8 cellular contexts compared by ENCODE assay signal in genomic region chr1:226649780-226650179, GRCh38.
DNase-seq lines count a peak whose midpoint lies in the region; ATAC-seq, FAIRE-seq and TF ChIP-seq lines count a peak whose summit lies in the region.

No MANE protein-coding gene starts in this region.

- H3K27ac ChIP-seq in OCI-LY1 (ENCODE audit: low read depth, low read length, poor library complexity, severe bottlenecking) (peak overlapping the region; percentile 56), endothelial cell of umbilical vein (ENCODE audit: insufficient read depth, low read depth, low read length) (no peak overlapping the region)

- H3K9me1 ChIP-seq in endothelial cell of umbilical vein (replicated peaks; ENCODE audit: control insufficient read depth, extremely low read depth, insufficient read depth, low read length): no peaks in the 10 kb centered on the region

- H3K9me3 ChIP-seq in OCI-LY1 (ENCODE audit: low read length): no peaks in the 10 kb centered on the region
- H3K9me3 ChIP-seq in endothelial cell of umbilical vein (replicated peaks; ENCODE audit: control insufficient read depth, insufficient read depth, low read length): no peaks in the 10 kb centered on the region

- peaks cover 23% of the 10 kb centered on the region for H3K4me1 ChIP-seq in OCI-LY1 (ENCODE audit: insufficient read depth, low read length, severe bottlenecking)
- peaks cover 12% of the 10 kb centered on the region for H3K4me1 ChIP-seq in endothelial cell of umbilical vein (ENCODE audit: control insufficient read depth, extremely low read depth, insufficient read depth, low read length)

- peaks cover 34% of the 10 kb centered on the region for H3K36me3 Mint-ChIP-seq in stimulated activated naive CD8-positive, alpha-beta T cell treated with anti-CD3 and anti-CD28 coated beads, Interleukin-15, Interleukin-2, amounts not matched to agents 100 ng/mL and 50 ng/mL, for 24 hours (ENCODE audit: low read depth)

- POLR2A ChIA-PET in endothelial cell of umbilical vein (lab: Charles Lee): interaction anchor here (0.7 kb wide), 1 partner anchor 13 kb away, joined by 3 read pairs; no protein-coding TSS in a partner anchor

- H4K20me1 ChIP-seq in OCI-LY1 (ENCODE audit: insufficient read depth, low read length) (no peaks in the 10 kb centered on the region), endothelial cell of umbilical vein (replicated peaks; ENCODE audit: control insufficient read depth, extremely low read depth, insufficient read depth, low read length) (no peaks in the 10 kb centered on the region)

- ATAC-seq in stimulated activated naive CD8-positive, alpha-beta T cell treated with anti-CD3 and anti-CD28 coated beads, Interleukin-15, Interleukin-2, amounts not matched to agents 100 U/mL and 50 U/mL, for 24 hours: no peak

- no peaks in the 10 kb centered on the region for H3K79me2 ChIP-seq in OCI-LY1 (ENCODE audit: insufficient read depth, low read length)
- H3K79me2 ChIP-seq in endothelial cell of umbilical vein (ENCODE audit: control insufficient read depth, insufficient read depth, low read length): no peaks in the 10 kb centered on the region

- no peak overlapping the region for H3K4me3 Mint-ChIP-seq in stimulated activated naive CD8-positive, alpha-beta T cell treated with anti-CD3 and anti-CD28 coated beads, Interleukin-15, Interleukin-2, amounts not matched to agents 100 ng/mL and 50 ng/mL, for 24 hours

- H3K36me3 ChIP-seq in OCI-LY1 (ENCODE audit: insufficient read depth, low read length): peaks cover 47% of the 10 kb centered on the region
- H3K36me3 ChIP-seq in endothelial cell of umbilical vein (ENCODE audit: control insufficient read depth in 2 of 2, extremely low read depth in 1 of 2, insufficient read depth in 2 of 2, low read length in 2 of 2): peaks cover 0 to 23% of the 10 kb centered on the region in 2 experiments

- intact Hi-C loops in endothelial cell of umbilical vein (cut with micrococcal nuclease): loop anchor here (1.0 kb wide), 3 partner anchors 15 to 179 kb away; no protein-coding TSS in a partner anchor

- FAIRE-seq in endothelial cell of umbilical vein (lab: Jason Lieb, UNC): no peak

- H3K27me3 Mint-ChIP-seq in stimulated activated naive CD8-positive, alpha-beta T cell treated with anti-CD3 and anti-CD28 coated beads, Interleukin-15, Interleukin-2, amounts not matched to agents 100 ng/mL and 50 ng/mL, for 24 hours: no peaks in the 10 kb centered on the region

- no peak overlapping the region for H2AFZ ChIP-seq in OCI-LY1 (ENCODE audit: low read length)
- no peak overlapping the region for H2AFZ ChIP-seq in endothelial cell of umbilical vein (ENCODE audit: low read depth, low read length)

- no peak for TF ChIP-seq POLR2A in endothelial cell of umbilical vein (IDR thresholded peaks at IDR 0.05; ENCODE audit: low read depth, low read length)

- peaks cover 14% of the 10 kb centered on the region; the same call in 1 of the 2 replicates for H3F3A ChIP-seq in OCI-LY1 (ENCODE audit: insufficient read depth, low read length)

- TF ChIP-seq CTCF in OCI-LY1 (IDR thresholded peaks at IDR 0.05; ENCODE audit: low read length): peak; percentile 42; the same call in 1 of the 2 replicates
- peak in 1 of 2 donors; percentile 38 for TF ChIP-seq CTCF in endothelial cell of umbilical vein (IDR thresholded peaks at IDR 0.05; ENCODE audit: extremely low read depth in 1 of 2, insufficient read depth in 1 of 2, low read depth in 1 of 2, low read length in 2 of 2)

- dilution Hi-C loops in endothelial cell of umbilical vein (cut with MboI; ENCODE audit: extremely low pct_ligation_motif_present, low sequenced_read_pairs): no loop called here

- no peak for DNase-seq in stimulated activated naive CD8-positive, alpha-beta T cell treated with anti-CD3 and anti-CD28 coated beads, Interleukin-15, Interleukin-2, amounts not matched to agents 100 U/mL and 50 U/mL, for 24 hours
- DNase-seq in endothelial cell of umbilical vein (ENCODE audit: low read depth, low spot score) (peak; percentile 68), GOT3 (lab: John Stamatoyannopoulos, UW) (no peak), NCI-H187 (lab: John Stamatoyannopoulos, UW) (no peak), NCI-H510A treated with DMSO at 0.1 percent for 48 hours (lab: John Stamatoyannopoulos, UW) (no peak), LoVo (ENCODE audit: low spot score) (no peak)

- CTCF ChIA-PET in endothelial cell of umbilical vein (lab: Charles Lee): interaction anchor here (1.1 to 3.5 kb wide), 8 partner anchors 11 to 797 kb away, joined by 4 to 31 read pairs (median 4); partner anchors contain the start of gene ITPKB

- H3K4me1 Mint-ChIP-seq in stimulated activated naive CD8-positive, alpha-beta T cell treated with anti-CD3 and anti-CD28 coated beads, Interleukin-15, Interleukin-2, amounts not matched to agents 100 ng/mL and 50 ng/mL, for 24 hours (ENCODE audit: low read depth): peaks cover 37% of the 10 kb centered on the region

- H3K9ac ChIP-seq in OCI-LY1 (ENCODE audit: low read length) (no peak overlapping the region; the same call in 1 of the 2 replicates), endothelial cell of umbilical vein (replicated peaks; ENCODE audit: extremely low read depth, insufficient read depth, low read length) (no peak overlapping the region)

- H3K4me3 ChIP-seq in OCI-LY1 (ENCODE audit: low read depth, low read length, poor library complexity, severe bottlenecking): no peak overlapping the region
- no peak overlapping the region for H3K4me3 ChIP-seq in endothelial cell of umbilical vein (replicated peaks in 1 of 3; ENCODE audit: insufficient read depth in 1 of 3, low read depth in 1 of 3, low read length in 3 of 3)

- peak overlapping the region; percentile 74 for H3K27ac Mint-ChIP-seq in stimulated activated naive CD8-positive, alpha-beta T cell treated with anti-CD3 and anti-CD28 coated beads, Interleukin-15, Interleukin-2, amounts not matched to agents 100 ng/mL and 50 ng/mL, for 24 hours

- H3K9me3 Mint-ChIP-seq in stimulated activated naive CD8-positive, alpha-beta T cell treated with anti-CD3 and anti-CD28 coated beads, Interleukin-15, Interleukin-2, amounts not matched to agents 100 ng/mL and 50 ng/mL, for 24 hours: no peaks in the 10 kb centered on the region

- H3K4me2 ChIP-seq in OCI-LY1 (ENCODE audit: low read length) (peak overlapping the region; percentile 13; the same call in 1 of the 2 replicates), endothelial cell of umbilical vein (ENCODE audit: insufficient read depth, low read length) (no peak overlapping the region)

- no TSS peak for BruUV-seq in endothelial cell of umbilical vein (replicated peaks; lab: Mats Ljungman, UMichigan)

- H3K9me2 ChIP-seq in OCI-LY1 (ENCODE audit: low read depth, low read length): no peaks in the 10 kb centered on the region

- H3K27me3 ChIP-seq in OCI-LY1 (ENCODE audit: insufficient read depth, low read length) (no peaks in the 10 kb centered on the region), endothelial cell of umbilical vein (ENCODE audit: control insufficient read depth in 2 of 2, insufficient read depth in 2 of 2, low read length in 2 of 2) (no peaks in the 10 kb centered on the region)

TF ChIP-seq in endothelial cell of umbilical vein, 7 proteins besides CTCF, POLR2A, EP300 and RAD21:
- TF ChIP-seq MAX (IDR thresholded peaks at IDR 0.05; ENCODE audit: insufficient read depth, insufficient read length): no peak
- no peak for TF ChIP-seq JUN (IDR thresholded peaks at IDR 0.05; ENCODE audit: borderline replicate concordance, insufficient read depth, insufficient read length, low read depth)
- no peak for TF ChIP-seq GATA2 (IDR thresholded peaks at IDR 0.05; ENCODE audit: insufficient read depth, insufficient read length, low read depth, low read length)
- no peak for TF ChIP-seq EZH2 (IDR thresholded peaks at IDR 0.05; ENCODE audit: borderline replicate concordance, low read depth, low read length, severe bottlenecking)
- TF ChIP-seq FOS (IDR thresholded peaks at IDR 0.05; ENCODE audit: borderline replicate concordance, insufficient read depth, low read length): no peak
- no peak for TF ChIP-seq POLR2AphosphoS5 (IDR thresholded peaks at IDR 0.05; ENCODE audit: insufficient read depth, low read depth, low read length)
- no peak for TF ChIP-seq MYC (IDR thresholded peaks at IDR 0.05; ENCODE audit: low read depth, low read length)
